Comparison of ENCODE assay signal across 1 cellular context in the genomic region with DNA sequence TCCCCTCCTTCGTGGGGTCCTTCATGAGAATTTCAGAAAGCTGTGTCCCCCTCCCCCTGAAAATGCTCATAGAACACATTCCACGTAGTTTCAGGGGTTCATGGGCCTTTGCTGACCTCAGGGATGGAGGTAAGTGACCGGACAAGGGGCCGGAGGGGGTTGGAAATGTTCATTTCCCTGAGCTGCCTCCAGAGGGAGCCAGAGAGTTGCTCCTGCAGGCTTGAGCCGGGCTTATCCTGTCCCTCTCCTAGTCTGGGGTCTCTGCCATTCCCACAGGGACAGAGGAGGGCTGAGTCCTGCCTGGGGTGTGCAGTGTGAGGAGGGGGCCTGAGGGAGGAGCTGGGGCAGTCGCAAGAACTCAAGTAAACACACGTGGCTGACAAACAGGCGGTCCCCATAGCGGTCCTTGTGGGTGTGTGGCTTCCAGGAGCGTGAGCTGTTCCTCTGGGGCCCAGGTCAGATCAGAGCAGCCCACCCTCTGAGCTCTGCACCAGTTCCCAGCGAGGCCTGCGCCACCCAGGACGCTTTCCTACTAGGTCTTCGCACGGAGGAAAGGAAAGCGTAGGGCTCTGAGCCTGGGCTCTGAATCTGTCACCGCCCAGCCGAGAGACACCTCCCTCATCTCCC.
TF ChIP-seq lines count a peak whose summit lies in the region.

No MANE protein-coding gene starts in this region.

TF ChIP-seq in endothelial cell of umbilical vein, 7 proteins besides CTCF, POLR2A, EP300 and RAD21:
- TF ChIP-seq FOS (IDR thresholded peaks at IDR 0.05; ENCODE audit: borderline replicate concordance, insufficient read depth, low read length) (no peak), EZH2 (IDR thresholded peaks at IDR 0.05; ENCODE audit: borderline replicate concordance, low read depth, low read length, severe bottlenecking) (no peak), JUN (IDR thresholded peaks at IDR 0.05; ENCODE audit: borderline replicate concordance, insufficient read depth, insufficient read length, low read depth) (no peak), GATA2 (IDR thresholded peaks at IDR 0.05; ENCODE audit: insufficient read depth, insufficient read length, low read depth, low read length) (no peak), POLR2AphosphoS5 (IDR thresholded peaks at IDR 0.05; ENCODE audit: insufficient read depth, low read depth, low read length) (no peak), MYC (IDR thresholded peaks at IDR 0.05; ENCODE audit: low read depth, low read length) (no peak)
- TF ChIP-seq, protein P1, sequence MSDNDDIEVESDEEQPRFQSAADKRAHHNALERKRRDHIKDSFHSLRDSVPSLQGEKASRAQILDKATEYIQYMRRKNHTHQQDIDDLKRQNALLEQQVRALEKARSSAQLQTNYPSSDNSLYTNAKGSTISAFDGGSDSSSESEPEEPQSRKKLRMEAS (IDR thresholded peaks at IDR 0.05; ENCODE audit: insufficient read depth, insufficient read length), result no peak
TF ChIP-seq in endothelial cell of umbilical vein: peak in this region for 0.
